In genomic region chr22:37777122-37777687, GRCh38 we compare ENCODE assay signal across 9 cellular contexts. TPM values are rescaled to one million over a fixed set of nuclear protein-coding genes. Genes with fewer than 3 reads are reported as not detected.
A peak's percentile ranks its signal among the peaks of the same experiment; 100 is the strongest.
DNase-seq lines count a peak whose midpoint lies in the region; ATAC-seq and TF ChIP-seq lines count a peak whose summit lies in the region.
"Had no signal": no experiment of that assay in that cellular context is flagged by ENCODE, and none has a peak within 500 bp of the region (broad histone marks: within the 10 kb centered on the region; RNA-seq: fewer than 3 reads in every experiment).

No MANE protein-coding gene starts in this region.

- in situ Hi-C loops in KBM-7 (cut with MboI; ENCODE audit: low pct_unique_long_range_greater_than_20kb, low sequenced_read_pairs) = no loop called here

- H3K27ac ChIP-seq in lung (ENCODE audit: low read depth in 1 of 2, low read length in 1 of 2) = no peak overlapping the region

- CTCF ChIA-PET in HEK293T (lab: Yijun Ruan, JAX) = no interaction called here

- H3K36me3 ChIP-seq in adipocyte (ENCODE audit: control insufficient read depth, insufficient read depth, low read length, severe bottlenecking) (peaks cover 29% of the 10 kb centered on the region), lung (ENCODE audit: control insufficient read depth in 2 of 2, insufficient read depth in 2 of 2, low read length in 2 of 2) (peaks cover 16 to 27% of the 10 kb centered on the region in 2 donors)

- DNase-seq in DMS153 (lab: John Stamatoyannopoulos, UW) (peak; percentile 63), HEK293T (ENCODE audit: extremely low spot score) (no peak), adipocyte (ENCODE audit: low read depth) (peak; percentile 63), lung (ENCODE audit: low spot score) (peak; percentile 65), cerebellar cortex (ENCODE audit: low spot score) (no peak), KBM-7 (no peak), glutamatergic neuron (no peak)
- no peak for DNase-seq in effector CD8-positive, alpha-beta T cell (lab: John Stamatoyannopoulos, UW)

- no peak overlapping the region for H3K4me3 ChIP-seq in adipocyte (ENCODE audit: low read length)
- H3K4me3 ChIP-seq in lung = no peak overlapping the region

- H3K9me3 Mint-ChIP-seq in glutamatergic neuron (ENCODE audit: unreplicated experiment) = peaks cover 5% of the 10 kb centered on the region

- H3K36me3 Mint-ChIP-seq in glutamatergic neuron (ENCODE audit: unreplicated experiment) = no peaks in the 10 kb centered on the region

- H3K4me1 ChIP-seq in adipocyte (ENCODE audit: control insufficient read depth, insufficient read depth, low read length) = peaks cover 37% of the 10 kb centered on the region
- H3K4me1 ChIP-seq in lung (ENCODE audit: control insufficient read depth in 2 of 2, insufficient read depth in 2 of 2, low read length in 2 of 2) = no peaks in the 10 kb centered on the region

- ATAC-seq in lung (ENCODE audit: insufficient read depth, low FRiP score) = peak; percentile 47

- H3K27ac Mint-ChIP-seq in glutamatergic neuron (ENCODE audit: unreplicated experiment) = no peak overlapping the region

- no peak overlapping the region for H3K9ac ChIP-seq in adipocyte (ENCODE audit: low read length)

- H3K4me1 Mint-ChIP-seq in glutamatergic neuron (ENCODE audit: low read depth, unreplicated experiment) = peaks cover 7% of the 10 kb centered on the region

- 47 to 66% methylated on average over 11 of the region's 11 CpGs for WGBS in lung, 2 donors

- POLR2A ChIA-PET in HEK293T (lab: Yijun Ruan, JAX) = interaction anchor here (1.8 kb wide), 1 partner anchor 30 kb away, joined by 6 read pairs; the partner anchor contains the start of gene GCAT

- H3K27me3 ChIP-seq in adipocyte (replicated peaks; ENCODE audit: control insufficient read depth, insufficient read depth, low read length) (no peaks in the 10 kb centered on the region), lung (ENCODE audit: control insufficient read depth, insufficient read depth) (no peaks in the 10 kb centered on the region)

- no peak overlapping the region for H3K4me3 Mint-ChIP-seq in glutamatergic neuron (ENCODE audit: unreplicated experiment)

- H3K9me3 ChIP-seq in adipocyte (ENCODE audit: control insufficient read depth, low read length) (no peaks in the 10 kb centered on the region), lung (ENCODE audit: control insufficient read depth in 2 of 2, insufficient read depth in 1 of 2, low read length in 1 of 2) (no peaks in the 10 kb centered on the region)

- TF ChIP-seq CTCF in lung (IDR thresholded peaks at IDR 0.05; ENCODE audit: control extremely low read depth, extremely low read depth) (no peak), glutamatergic neuron (IDR thresholded peaks at IDR 0.05; ENCODE audit: partially characterized antibody, unreplicated experiment) (no peak)

- peaks cover 9% of the 10 kb centered on the region for H3K27me3 Mint-ChIP-seq in glutamatergic neuron (ENCODE audit: unreplicated experiment)

TF ChIP-seq in HEK293T, 16 proteins besides CTCF, POLR2A, EP300 and RAD21:
- TF ChIP-seq LEF1 (IDR thresholded peaks at IDR 0.05; ENCODE audit: borderline replicate concordance) = no peak
- TF ChIP-seq L3MBTL2 (conservative IDR thresholded peaks at IDR 0.05) = peak; percentile 43; the same call in 1 of the 2 replicates
- TF ChIP-seq ZNF384 (IDR thresholded peaks at IDR 0.05) = peak; percentile 69

RNA-seq across cellular contexts. Expression of gene GCAT, which starts 30.5 kb away (rescaled TPM):
- total RNA-seq in lung (10 to 100 TPM; 11.7 to 17.2 TPM), glutamatergic neuron (ENCODE audit: unreplicated experiment) (11.9 TPM)
- 10 to 100 TPM in 1 of 2 donors, 1 to 10 TPM in 1; 9.3 to 31.1 TPM for polyA plus RNA-seq in lung

RNA-seq across cellular contexts. Expression of gene GALR3, which starts 46.0 kb away (rescaled TPM):
- total RNA-seq in lung = not detected
- polyA plus RNA-seq in lung = not detected
- not detected for total RNA-seq in glutamatergic neuron (ENCODE audit: unreplicated experiment)
- total RNA-seq: dermis microvascular lymphatic vessel endothelial cell had no signal

Comparison
In these comparisons a context has a peak if more than half of its experiments do, and no peak if none do; other contexts are left out.
1. DNase-seq: peak in DMS153 (single experiment), adipocyte (single experiment) and lung (single experiment); none in HEK293T (single experiment), cerebellar cortex (single experiment), KBM-7 (single experiment), glutamatergic neuron (single experiment) and effector CD8-positive, alpha-beta T cell (single experiment).